Comparison of ENCODE assay signal across 1 cellular context in genomic region chr16:82083710-82084353, GRCh38.
TF ChIP-seq lines count a peak whose summit lies in the region.

No MANE protein-coding gene starts in this region.

TF ChIP-seq in HepG2, 621 proteins besides CTCF, POLR2A, EP300 and RAD21 (continued from another document and continues in another):
- TF ChIP-seq MLX (CRISPR knock-in tag; IDR thresholded peaks at IDR 0.05) = 0 out of 2 replicates have a peak, but pooled peaks have one; percentile 31
- no peak for TF ChIP-seq ZHX2 (IDR thresholded peaks at IDR 0.05; ENCODE audit: low read depth)
- TF ChIP-seq ZHX2 (CRISPR knock-in tag; IDR thresholded peaks at IDR 0.05; ENCODE audit: borderline replicate concordance) = no peak
- peak; percentile 26; the same call in 1 of the 2 replicates for TF ChIP-seq STAG1 (CRISPR knock-in tag; IDR thresholded peaks at IDR 0.05)
- peak; percentile 46 for TF ChIP-seq ZFY (CRISPR knock-in tag; IDR thresholded peaks at IDR 0.05)
- 0 out of 2 replicates have a peak, but pooled peaks have one; percentile 41 for TF ChIP-seq KLF6 (CRISPR knock-in tag; IDR thresholded peaks at IDR 0.05)
- TF ChIP-seq BCL6 (CRISPR knock-in tag; IDR thresholded peaks at IDR 0.05) = peak; percentile 42
- peak; percentile 28; the same call in 1 of the 2 replicates for TF ChIP-seq THRA (CRISPR knock-in tag; IDR thresholded peaks at IDR 0.05; ENCODE audit: borderline replicate concordance)
- TF ChIP-seq HES4 (CRISPR knock-in tag; IDR thresholded peaks at IDR 0.05; ENCODE audit: borderline replicate concordance) = no peak
- 0 out of 2 replicates have a peak, but pooled peaks have one; percentile 18 for TF ChIP-seq ZNF607 (CRISPR knock-in tag; IDR thresholded peaks at IDR 0.05; ENCODE audit: borderline replicate concordance)
- 0 out of 2 replicates have a peak, but pooled peaks have one; percentile 41 for TF ChIP-seq ZNF503 (CRISPR knock-in tag; IDR thresholded peaks at IDR 0.05)
- 0 out of 2 replicates have a peak, but pooled peaks have one; percentile 38 for TF ChIP-seq ZFP90 (CRISPR knock-in tag; IDR thresholded peaks at IDR 0.05; ENCODE audit: borderline replicate concordance)
- TF ChIP-seq NKX3-1 (CRISPR knock-in tag; IDR thresholded peaks at IDR 0.05) = 0 out of 2 replicates have a peak, but pooled peaks have one; percentile 26
- 0 out of 2 replicates have a peak, but pooled peaks have one; percentile 3 for TF ChIP-seq POGZ (CRISPR knock-in tag; IDR thresholded peaks at IDR 0.05)
- TF ChIP-seq FOXA3 (CRISPR knock-in tag; IDR thresholded peaks at IDR 0.05) = peak; percentile 43
- TF ChIP-seq ZNF331 (CRISPR knock-in tag; IDR thresholded peaks at IDR 0.05) = peak; percentile 35; the same call in 1 of the 2 replicates
- 0 out of 2 replicates have a peak, but pooled peaks have one; percentile 32 for TF ChIP-seq TP53 (CRISPR knock-in tag; conservative IDR thresholded peaks at IDR 0.05)
- no peak for TF ChIP-seq MYPOP (CRISPR knock-in tag; IDR thresholded peaks at IDR 0.05)
- TF ChIP-seq HOXA3 (CRISPR knock-in tag; IDR thresholded peaks at IDR 0.05) = no peak
- peak; percentile 30; the same call in 1 of the 2 replicates for TF ChIP-seq SALL1 (CRISPR knock-in tag; IDR thresholded peaks at IDR 0.05)
- no peak for TF ChIP-seq ZNF232 (CRISPR knock-in tag; IDR thresholded peaks at IDR 0.05; ENCODE audit: borderline replicate concordance)
- 0 out of 2 replicates have a peak, but pooled peaks have one; percentile 16 for TF ChIP-seq GMEB1 (CRISPR knock-in tag; IDR thresholded peaks at IDR 0.05; ENCODE audit: borderline replicate concordance)
- 0 out of 2 replicates have a peak, but pooled peaks have one; percentile 38 for TF ChIP-seq XBP1 (CRISPR knock-in tag; IDR thresholded peaks at IDR 0.05)
- TF ChIP-seq FOXP1 (IDR thresholded peaks at IDR 0.05) = no peak
- peak; percentile 54 for TF ChIP-seq FOXP1 (CRISPR knock-in tag; IDR thresholded peaks at IDR 0.05)
- no peak for TF ChIP-seq ZNF574 (CRISPR knock-in tag; IDR thresholded peaks at IDR 0.05)
- TF ChIP-seq SKIL (CRISPR knock-in tag; IDR thresholded peaks at IDR 0.05; ENCODE audit: borderline replicate concordance) = peak; percentile 69; the same call in 1 of the 2 replicates
- 0 out of 2 replicates have a peak, but pooled peaks have one; percentile 25 for TF ChIP-seq ZNF800 (CRISPR knock-in tag; IDR thresholded peaks at IDR 0.05)
